In the genomic region with DNA sequence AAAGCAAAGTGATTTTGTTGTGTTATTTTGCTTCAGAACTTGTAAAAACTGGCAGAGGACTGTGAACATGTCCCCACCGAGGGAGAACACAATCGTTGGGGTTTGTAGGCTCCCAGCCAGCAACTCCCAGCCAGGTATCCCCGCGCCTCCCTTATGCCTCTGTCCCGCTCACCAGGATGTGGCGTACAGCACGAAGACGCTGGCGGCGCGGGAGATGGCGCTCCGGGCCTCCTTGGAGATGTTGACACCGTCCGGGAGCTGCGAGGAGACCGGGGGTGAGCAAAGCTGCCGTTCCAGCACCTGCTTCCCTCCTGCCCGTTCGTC, we compare ENCODE assay signal across 8 cellular contexts. TPM values are rescaled to one million over a fixed set of nuclear protein-coding genes. Genes with fewer than 3 reads are reported as not detected.
A peak's percentile ranks its signal among the peaks of the same experiment; 100 is the strongest.
DNase-seq lines count a peak whose midpoint lies in the region; ATAC-seq and TF ChIP-seq lines count a peak whose summit lies in the region.

No MANE protein-coding gene starts in this region.

- H3K27ac Mint-ChIP-seq in memory B cell: peak overlapping the region; percentile 97

- no peak for TF ChIP-seq POLR2A in vagina (IDR thresholded peaks at IDR 0.05)

- DNase-seq in GM12864 (ENCODE audit: low read depth): no peak
- DNase-seq in astrocyte of the spinal cord (ENCODE audit: low read depth, low spot score): no peak
- DNase-seq in memory B cell (ENCODE audit: low spot score in 2 of 2): no peak
- peak in 1 of 2 donors; percentile 93 for DNase-seq in vagina (ENCODE audit: extremely low spot score in 2 of 2)
- DNase-seq in Ammon's horn (ENCODE audit: low spot score): no peak
- DNase-seq in SIG-M5 treated with dmso at 0.1 percent for 504 hours (lab: John Stamatoyannopoulos, UW; ENCODE audit: unreplicated experiment): no peak

- H3K9me3 Mint-ChIP-seq in memory B cell: no peaks in the 10 kb centered on the region

- H3K27ac ChIP-seq in vagina: peak overlapping the region; percentile 97

- no peaks in the 10 kb centered on the region for H3K9me3 ChIP-seq in vagina

- intact Hi-C loops in vagina (cut with DNase I): no loop called here

- H3K36me3 ChIP-seq in vagina: peaks cover 0 to 5% of the 10 kb centered on the region in 2 donors

- peak overlapping the region; percentile 73 for H3K4me3 ChIP-seq in GM12864 (ENCODE audit: low read depth, low read length)
- peak overlapping the region; percentile 98 for H3K4me3 ChIP-seq in astrocyte of the spinal cord (ENCODE audit: low read depth, low read length)
- peak overlapping the region; percentile 66 to 85 for H3K4me3 ChIP-seq in vagina

- ATAC-seq in HG03135 (IDR thresholded peaks at IDR 0.05; ENCODE audit: unreplicated experiment) (peak; percentile 18), memory B cell (ENCODE audit: low read depth) (no peak), GM21737 (IDR thresholded peaks at IDR 0.05; ENCODE audit: unreplicated experiment) (no peak)

- H3K4me1 ChIP-seq in vagina: peaks cover 16% of the 10 kb centered on the region

- no peaks in the 10 kb centered on the region for H3K27me3 Mint-ChIP-seq in memory B cell

- no peaks in the 10 kb centered on the region for H3K27me3 ChIP-seq in vagina

- H3K36me3 Mint-ChIP-seq in memory B cell: peaks cover 12% of the 10 kb centered on the region

- peak overlapping the region; percentile 96 for H3K4me3 Mint-ChIP-seq in memory B cell

- H3K4me1 Mint-ChIP-seq in memory B cell: peaks cover 16% of the 10 kb centered on the region

- in situ Hi-C loops in astrocyte of the spinal cord (cut with HindIII; ENCODE audit: low sequenced_read_pairs): loop anchor here (25.0 kb wide), 1 partner anchor 252 kb away; no protein-coding TSS in a partner anchor

- no peak for TF ChIP-seq CTCF in GM12864 (IDR thresholded peaks at IDR 0.05; ENCODE audit: low read depth, low read length, missing control alignments)
- TF ChIP-seq CTCF in astrocyte of the spinal cord (IDR thresholded peaks at IDR 0.05; ENCODE audit: low read depth, low read length): no peak
- TF ChIP-seq CTCF in vagina (IDR thresholded peaks at IDR 0.05): no peak

RNA-seq across cellular contexts. Expression of gene POLE3, which starts 0.6 kb away (rescaled TPM):
- 17.4 TPM for total RNA-seq in vagina

RNA-seq across cellular contexts. Expression of gene C9orf43, which starts 0.7 kb away (rescaled TPM):
- total RNA-seq in vagina: not detected

RNA-seq across cellular contexts. Expression of gene ALAD, which starts 8.8 kb away (rescaled TPM):
- 29.5 TPM for total RNA-seq in vagina

RNA-seq across cellular contexts. Expression of gene HDHD3, which starts 33.1 kb away (rescaled TPM):
- 31.7 TPM for total RNA-seq in vagina

RNA-seq across cellular contexts. Expression of gene RGS3, which starts 53.7 kb away (rescaled TPM):
- 27.0 TPM for total RNA-seq in vagina
